29 cellular contexts compared by ENCODE assay signal in the genomic region with DNA sequence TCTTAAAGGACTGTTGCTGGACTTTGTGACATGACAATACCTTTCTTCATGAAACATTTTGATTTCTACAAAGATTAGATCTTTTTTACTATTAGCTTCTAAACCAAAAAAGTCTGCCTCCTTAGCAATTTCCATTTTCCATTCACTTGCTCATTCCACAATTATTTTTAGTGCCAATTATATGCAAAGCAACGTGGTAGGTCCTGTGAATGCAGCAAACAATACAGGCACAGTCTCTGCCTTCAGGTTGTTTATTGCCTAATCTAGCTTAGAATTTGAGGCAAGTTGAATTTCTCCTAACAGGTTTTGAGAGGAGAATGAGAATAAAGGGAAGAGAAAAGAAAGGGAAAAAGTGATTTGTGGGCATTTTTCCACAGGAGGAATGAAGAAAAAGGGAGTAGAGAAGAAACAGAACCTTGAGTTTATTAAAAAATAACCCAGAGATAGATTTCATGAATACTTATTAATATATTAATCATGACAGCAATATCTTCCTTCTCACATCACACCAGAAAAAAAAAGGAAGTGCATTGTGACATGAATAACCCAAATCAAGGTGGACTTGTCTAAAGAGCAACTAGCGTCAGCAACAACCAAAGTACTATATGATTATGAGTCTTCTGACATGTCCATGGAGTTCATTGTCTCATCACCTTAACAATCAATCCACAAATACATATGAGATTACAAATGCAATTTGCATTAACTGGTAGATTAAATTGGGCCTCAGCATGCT.
"Had no signal": no experiment of that assay in that cellular context is flagged by ENCODE, and none has a peak within 500 bp of the region (broad histone marks: within the 10 kb centered on the region; RNA-seq: fewer than 3 reads in every experiment).

No MANE protein-coding gene starts in this region.

- H3K27ac ChIP-seq: brain microvascular endothelial cell, cardiac muscle cell, SJSA1 had no signal

- H3K27ac Mint-ChIP-seq: activated CD4-positive, alpha-beta T cell treated with anti-CD3 and anti-CD28 coated beads, Interleukin-2, amount 10 ng/mL, durations not matched to agents 24 days and 14 days; activated naive CD4-positive, alpha-beta T cell treated with anti-CD3 and anti-CD28 coated beads for 36 hours; activated naive CD8-positive, alpha-beta T cell; activated T-helper 17 cell treated with anti-CD3 and anti-CD28 coated beads, Interleukin-2, amount 50 U/mL, for 72 hours; T-helper 17 cell had no signal

- H3K9me3 Mint-ChIP-seq: activated CD4-positive, alpha-beta T cell treated with anti-CD3 and anti-CD28 coated beads, Interleukin-2, amount 10 ng/mL, durations not matched to agents 24 days and 14 days; activated naive CD4-positive, alpha-beta T cell treated with anti-CD3 and anti-CD28 coated beads for 36 hours; activated T-helper 17 cell treated with anti-CD3 and anti-CD28 coated beads, Interleukin-2, amount 50 U/mL, for 72 hours had no signal

- ATAC-seq: activated T-helper 17 cell treated with anti-CD3 and anti-CD28 coated beads, Interleukin-2, amount 50 U/mL, for 72 hours; PC-3; T-helper 17 cell; WTC11 had no signal

- DNase-seq: activated CD4-positive, alpha-beta T cell treated with anti-CD3 and anti-CD28 coated beads, Interleukin-2, amount 10 ng/mL, durations not matched to agents 24 days and 14 days; activated CD4-positive, alpha-beta T cell treated with anti-CD3 and anti-CD28 coated beads, Interleukin-2, amount 50 U/mL, for 48 hours; activated CD4-positive, CD25-positive, alpha-beta regulatory T cell treated with anti-CD3 and anti-CD28 coated beads, Interleukin-2, amount 50 U/mL, for 72 hours; activated gamma-delta T cell; activated naive CD4-positive, alpha-beta T cell treated with anti-CD3 and anti-CD28 coated beads for 36 hours; activated T-cell treated with anti-CD3 and anti-CD28 coated beads for 4 hours; activated T-cell treated with anti-CD3 and anti-CD28 coated beads, Interleukin-2, amount 50 U/mL, for 48 hours; amygdala; brain microvascular endothelial cell; KG1; MV-4-11; NCI-H1105; NCI-H1436; NCI-H1694 treated with DMSO at 0.1 percent for 48 hours; NCI-H2029 treated with DMSO at 0.1 percent for 48 hours; NCI-H345; NCI-H510A; NCI-H526 treated with DMSO at 0.1 percent for 48 hours; NCI-H82; PC-3; SHP77; T-helper 17 cell; T-helper 9 cell had no signal

- H3K27me3 Mint-ChIP-seq: activated CD4-positive, alpha-beta T cell treated with anti-CD3 and anti-CD28 coated beads, Interleukin-2, amount 10 ng/mL, durations not matched to agents 24 days and 14 days; activated naive CD8-positive, alpha-beta T cell had no signal

- H3K4me3 ChIP-seq: cardiac muscle cell, SJSA1 had no signal

- H3K27me3 ChIP-seq: brain microvascular endothelial cell, cardiac muscle cell, SJSA1 had no signal

- H3K36me3 ChIP-seq: brain microvascular endothelial cell, cardiac muscle cell, SJSA1 had no signal

- H3K4me3 Mint-ChIP-seq: activated CD4-positive, alpha-beta T cell treated with anti-CD3 and anti-CD28 coated beads, Interleukin-2, amount 10 ng/mL, durations not matched to agents 24 days and 14 days; activated naive CD4-positive, alpha-beta T cell treated with anti-CD3 and anti-CD28 coated beads for 36 hours; activated naive CD8-positive, alpha-beta T cell; activated T-helper 17 cell treated with anti-CD3 and anti-CD28 coated beads, Interleukin-2, amount 50 U/mL, for 72 hours; T-helper 17 cell; WTC11 had no signal

- H3K4me1 Mint-ChIP-seq: activated T-helper 17 cell treated with anti-CD3 and anti-CD28 coated beads, Interleukin-2, amount 50 U/mL, for 72 hours; T-helper 17 cell had no signal

- FAIRE-seq: RCC 7860 had no signal

- H3K36me3 Mint-ChIP-seq: activated naive CD8-positive, alpha-beta T cell; WTC11 had no signal

- H3K9me3 ChIP-seq: SJSA1 had no signal
